In the genomic region with DNA sequence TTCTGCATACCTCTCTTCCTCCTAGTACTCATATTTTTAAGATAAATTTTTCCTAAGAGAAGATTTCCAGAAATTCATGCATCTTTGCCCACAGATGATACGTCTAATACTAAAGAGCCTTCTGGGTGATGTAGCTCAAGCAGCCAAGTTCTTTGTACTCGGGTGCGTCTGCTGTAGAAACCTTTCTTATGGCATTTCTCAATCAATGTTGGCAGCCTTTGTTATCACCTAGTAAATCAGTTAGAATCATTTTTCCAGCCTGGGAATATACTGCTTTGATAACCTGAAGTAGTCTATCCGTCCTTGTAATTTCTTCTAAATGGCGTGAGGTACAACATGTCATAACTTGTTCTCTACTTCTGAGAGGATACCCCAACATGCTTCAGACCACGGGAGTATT, we compare ENCODE assay signal across 22 cellular contexts.
DNase-seq lines count a peak whose midpoint lies in the region; ATAC-seq and TF ChIP-seq lines count a peak whose summit lies in the region.
"Had no signal": no experiment of that assay in that cellular context is flagged by ENCODE, and none has a peak within 500 bp of the region (broad histone marks: within the 10 kb centered on the region; RNA-seq: fewer than 3 reads in every experiment).

No MANE protein-coding gene starts in this region.

- H3K27me3 ChIP-seq in neural cell (ENCODE audit: insufficient read depth, low read depth, low read length) (no peaks in the 10 kb centered on the region), endodermal cell (ENCODE audit: control insufficient read depth, insufficient read depth, low read length, poor library complexity, severe bottlenecking) (peaks cover 16% of the 10 kb centered on the region)
- H3K27me3 ChIP-seq: BLaER1 had no signal

- no peak for TF ChIP-seq RAD21 in neural cell (conservative IDR thresholded peaks at IDR 0.05)

- no peak overlapping the region for H3K9ac ChIP-seq in neural cell (ENCODE audit: low read length)
- no peak overlapping the region for H3K9ac ChIP-seq in endodermal cell (ENCODE audit: extremely low read depth, low read length, poor library complexity, severe bottlenecking)
- H3K9ac ChIP-seq: BLaER1 had no signal

- no peaks in the 10 kb centered on the region for H3F3A ChIP-seq in neural cell (ENCODE audit: insufficient read depth, low read length, poor library complexity, severe bottlenecking)

- no peaks in the 10 kb centered on the region for H3K36me3 Mint-ChIP-seq in endodermal cell (ENCODE audit: low read depth)
- H3K36me3 Mint-ChIP-seq: CD14-positive monocyte; CD4-positive, alpha-beta memory T cell; CD4-positive, CD25-positive, alpha-beta regulatory T cell; CD8-positive, alpha-beta memory T cell had no signal

- DNase-seq in left colon: no peak
- no peak for DNase-seq in endodermal cell
- DNase-seq in SW480 (ENCODE audit: low spot score): no peak
- DNase-seq in stimulated activated CD4-positive, alpha-beta T cell treated with anti-CD3 and anti-CD28 coated beads, Interleukin-15, amount 100 ng/mL, for 24 hours: no peak
- DNase-seq: 8988T; ACHN; BE2C; C1 segment of cervical spinal cord; CD4-positive, alpha-beta memory T cell; CD4-positive, CD25-positive, alpha-beta regulatory T cell; CD8-positive, alpha-beta memory T cell; COR-L47; DMS 273 treated with DMSO at 0.1 percent for 48 hours; DMS153; DMS53; DND-41; EL; GDM1 had no signal

- no peak overlapping the region for H2AFZ ChIP-seq in neural cell (ENCODE audit: low read depth, low read length)

- H3K27ac Mint-ChIP-seq in endodermal cell: no peak overlapping the region
- H3K27ac Mint-ChIP-seq: CD14-positive monocyte; CD4-positive, alpha-beta memory T cell; CD4-positive, CD25-positive, alpha-beta regulatory T cell; CD8-positive, alpha-beta memory T cell had no signal

- H3K9me2 ChIP-seq in neural cell (ENCODE audit: insufficient read depth, low read length): no peaks in the 10 kb centered on the region

- H3K4me1 Mint-ChIP-seq in endodermal cell: peaks cover 9% of the 10 kb centered on the region
- H3K4me1 Mint-ChIP-seq: CD14-positive monocyte; CD4-positive, alpha-beta memory T cell; CD4-positive, CD25-positive, alpha-beta regulatory T cell; CD8-positive, alpha-beta memory T cell had no signal

- no peaks in the 10 kb centered on the region for H4K20me1 ChIP-seq in neural cell (ENCODE audit: insufficient read depth)
- H4K20me1 ChIP-seq: BLaER1 had no signal

- no peaks in the 10 kb centered on the region for H3K4me1 ChIP-seq in endodermal cell (ENCODE audit: control insufficient read depth, insufficient read depth, low read length)
- H3K4me1 ChIP-seq: BE2C, BLaER1 had no signal

- intact Hi-C loops in left colon (cut with DNase I, micrococcal nuclease): no loop called here

- H3K36me3 ChIP-seq in neural cell (ENCODE audit: insufficient read depth, low read length) (no peaks in the 10 kb centered on the region), endodermal cell (ENCODE audit: control insufficient read depth, insufficient read depth, low read length) (no peaks in the 10 kb centered on the region)
- H3K36me3 ChIP-seq: BE2C, BLaER1 had no signal

- H3K9me3 ChIP-seq in neural cell (ENCODE audit: low read length) (no peaks in the 10 kb centered on the region), endodermal cell (ENCODE audit: control insufficient read depth, low read length) (no peaks in the 10 kb centered on the region)
- H3K9me3 ChIP-seq: BE2C, BLaER1 had no signal

- TF ChIP-seq CTCF in neural cell (IDR thresholded peaks at IDR 0.05; ENCODE audit: poor library complexity, severe bottlenecking) (no peak), endodermal cell (conservative IDR thresholded peaks at IDR 0.05) (no peak)

- 96 to 97% methylated on average over 4 to 6 of the region's 6 CpGs for WGBS in endodermal cell (ENCODE audit: insufficient coverage in 1 of 2, insufficient read length in 1 of 2), 2 experiments

- no peak for TF ChIP-seq EP300 in neural cell (conservative IDR thresholded peaks at IDR 0.05; ENCODE audit: poor library complexity, severe bottlenecking)

- H3K4me3 ChIP-seq in neural cell (ENCODE audit: low read length): no peak overlapping the region
- H3K4me3 ChIP-seq in endodermal cell (ENCODE audit: low read length): no peak overlapping the region
- H3K4me3 ChIP-seq: BLaER1, GM12878 had no signal

- no peaks in the 10 kb centered on the region for H3K79me2 ChIP-seq in neural cell (replicated peaks; ENCODE audit: insufficient read depth, low read length)

- H3K4me3 Mint-ChIP-seq in endodermal cell: no peak overlapping the region
- H3K4me3 Mint-ChIP-seq: CD14-positive monocyte; CD4-positive, alpha-beta memory T cell; CD4-positive, CD25-positive, alpha-beta regulatory T cell; CD8-positive, alpha-beta memory T cell had no signal

- no peak overlapping the region for H3K27ac ChIP-seq in neural cell (ENCODE audit: low read length)
- H3K27ac ChIP-seq in endodermal cell (ENCODE audit: low read depth, low read length): no peak overlapping the region
- H3K27ac ChIP-seq: BLaER1 had no signal

- no peak overlapping the region for H3K4me2 ChIP-seq in neural cell (ENCODE audit: low read length)
- H3K4me2 ChIP-seq: BLaER1 had no signal

- peak; percentile 72 for ATAC-seq in left colon
- ATAC-seq: GM12878 had no signal

- H3K9me3 Mint-ChIP-seq in endodermal cell: no peaks in the 10 kb centered on the region
- H3K9me3 Mint-ChIP-seq: CD4-positive, alpha-beta memory T cell; CD4-positive, CD25-positive, alpha-beta regulatory T cell had no signal

- H3K27me3 Mint-ChIP-seq in endodermal cell (ENCODE audit: insufficient read depth): peaks cover 39% of the 10 kb centered on the region
- H3K27me3 Mint-ChIP-seq: CD4-positive, alpha-beta memory T cell; CD4-positive, CD25-positive, alpha-beta regulatory T cell; CD8-positive, alpha-beta memory T cell had no signal

TF ChIP-seq in neural cell, 6 proteins besides CTCF, POLR2A, EP300 and RAD21:
- TF ChIP-seq TAF1 (IDR thresholded peaks at IDR 0.05; ENCODE audit: low read depth): no peak
- TF ChIP-seq MXI1 (conservative IDR thresholded peaks at IDR 0.05; ENCODE audit: poor library complexity, severe bottlenecking): no peak
- TF ChIP-seq, protein P1, sequence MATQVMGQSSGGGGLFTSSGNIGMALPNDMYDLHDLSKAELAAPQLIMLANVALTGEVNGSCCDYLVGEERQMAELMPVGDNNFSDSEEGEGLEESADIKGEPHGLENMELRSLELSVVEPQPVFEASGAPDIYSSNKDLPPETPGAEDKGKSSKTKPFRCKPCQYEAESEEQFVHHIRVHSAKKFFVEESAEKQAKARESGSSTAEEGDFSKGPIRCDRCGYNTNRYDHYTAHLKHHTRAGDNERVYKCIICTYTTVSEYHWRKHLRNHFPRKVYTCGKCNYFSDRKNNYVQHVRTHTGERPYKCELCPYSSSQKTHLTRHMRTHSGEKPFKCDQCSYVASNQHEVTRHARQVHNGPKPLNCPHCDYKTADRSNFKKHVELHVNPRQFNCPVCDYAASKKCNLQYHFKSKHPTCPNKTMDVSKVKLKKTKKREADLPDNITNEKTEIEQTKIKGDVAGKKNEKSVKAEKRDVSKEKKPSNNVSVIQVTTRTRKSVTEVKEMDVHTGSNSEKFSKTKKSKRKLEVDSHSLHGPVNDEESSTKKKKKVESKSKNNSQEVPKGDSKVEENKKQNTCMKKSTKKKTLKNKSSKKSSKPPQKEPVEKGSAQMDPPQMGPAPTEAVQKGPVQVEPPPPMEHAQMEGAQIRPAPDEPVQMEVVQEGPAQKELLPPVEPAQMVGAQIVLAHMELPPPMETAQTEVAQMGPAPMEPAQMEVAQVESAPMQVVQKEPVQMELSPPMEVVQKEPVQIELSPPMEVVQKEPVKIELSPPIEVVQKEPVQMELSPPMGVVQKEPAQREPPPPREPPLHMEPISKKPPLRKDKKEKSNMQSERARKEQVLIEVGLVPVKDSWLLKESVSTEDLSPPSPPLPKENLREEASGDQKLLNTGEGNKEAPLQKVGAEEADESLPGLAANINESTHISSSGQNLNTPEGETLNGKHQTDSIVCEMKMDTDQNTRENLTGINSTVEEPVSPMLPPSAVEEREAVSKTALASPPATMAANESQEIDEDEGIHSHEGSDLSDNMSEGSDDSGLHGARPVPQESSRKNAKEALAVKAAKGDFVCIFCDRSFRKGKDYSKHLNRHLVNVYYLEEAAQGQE (IDR thresholded peaks at IDR 0.05; ENCODE audit: borderline replicate concordance): no peak
- TF ChIP-seq SMC3 (conservative IDR thresholded peaks at IDR 0.05; ENCODE audit: poor library complexity): no peak
- peak; percentile 22 for TF ChIP-seq POLR2AphosphoS5 (IDR thresholded peaks at IDR 0.05)
- no peak for TF ChIP-seq EZH2 (IDR thresholded peaks at IDR 0.05; ENCODE audit: borderline replicate concordance, insufficient read depth, low read length, poor library complexity, severe bottlenecking)
TF ChIP-seq in neural cell: peak in this region for 1.
